Comparison of ENCODE assay signal across 22 cellular contexts in the genomic region with DNA sequence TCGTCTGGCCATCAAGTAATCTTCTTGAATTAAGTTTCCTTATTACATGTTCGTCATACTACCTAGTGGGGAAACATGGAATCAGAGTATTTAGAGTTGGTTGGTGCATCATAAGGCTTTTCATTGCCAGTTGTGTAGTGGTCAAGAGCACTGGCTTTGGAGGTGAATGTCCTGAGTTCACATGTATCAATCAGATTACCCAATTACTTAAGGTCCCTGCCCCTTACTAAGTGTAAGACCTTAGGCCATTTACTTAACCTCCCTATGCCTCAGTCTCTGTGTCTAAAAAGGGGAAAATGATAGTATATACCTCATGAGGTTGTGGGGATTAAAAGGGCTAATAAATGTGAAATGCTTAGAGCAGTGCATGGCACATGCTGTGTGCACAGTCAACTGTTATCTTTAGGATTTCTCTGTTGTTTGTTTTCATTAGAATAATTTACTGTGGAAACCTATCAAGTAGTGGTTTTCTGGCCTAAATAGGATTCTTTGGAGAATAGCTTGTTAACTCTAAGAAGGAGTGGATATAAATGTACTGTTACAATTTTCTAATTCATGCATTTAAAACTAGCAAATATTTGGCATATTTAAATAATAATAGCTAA. TPM values are rescaled to one million over a fixed set of nuclear protein-coding genes. Genes with fewer than 3 reads are reported as not detected.
"Had no signal": no experiment of that assay in that cellular context is flagged by ENCODE, and none has a peak within 500 bp of the region (broad histone marks: within the 10 kb centered on the region; RNA-seq: fewer than 3 reads in every experiment).

No MANE protein-coding gene starts in this region.

- H3K79me2 ChIP-seq: parathyroid adenoma had no signal

- ATAC-seq: activated CD4-positive, alpha-beta T cell treated with anti-CD3 and anti-CD28 coated beads for 36 hours; esophagus mucosa; gastroesophageal sphincter; heart right ventricle; mucosa of descending colon; naive thymus-derived CD4-positive, alpha-beta T cell; right lobe of liver; stimulated activated effector memory CD8-positive, alpha-beta T cell treated with anti-CD3 and anti-CD28 coated beads, Interleukin-12 subunit alpha, Interleukin-12 subunit beta, amount 100 ng/mL, for 72 hours had no signal

- H3K27ac ChIP-seq: neutrophil, parathyroid adenoma, right lobe of liver, testis, upper lobe of left lung had no signal

- H3K9me3 ChIP-seq: gastroesophageal sphincter, heart right ventricle, left ventricle myocardium inferior, mucosa of descending colon, neutrophil, right lobe of liver, testis, upper lobe of left lung had no signal

- DNase-seq: activated CD4-positive, alpha-beta T cell treated with anti-CD3 and anti-CD28 coated beads for 36 hours; activated CD4-positive, alpha-beta T cell treated with anti-CD3 and anti-CD28 coated beads, Interleukin-2, amount 50 U/mL, for 48 hours; activated naive CD4-positive, alpha-beta T cell treated with Interleukin-2 at 50 U/mL for 16 hours; aorta; effector CD4-positive, alpha-beta T cell; heart right ventricle; immature natural killer cell; kidney glomerular epithelial cell; left ventricle myocardium inferior; mucosa of descending colon; naive thymus-derived CD4-positive, alpha-beta T cell; right lobe of liver; stimulated activated CD4-positive, alpha-beta T cell treated with anti-CD3 and anti-CD28 coated beads, Interleukin-4, amount 100 ng/mL, for 24 hours; testis; upper lobe of left lung had no signal

- H3K27ac Mint-ChIP-seq: activated CD4-positive, alpha-beta T cell treated with anti-CD3 and anti-CD28 coated beads for 36 hours; activated T-helper 1 cell treated with anti-CD3 and anti-CD28 coated beads, Interleukin-12 subunit alpha, Interleukin-12 subunit beta, Interleukin-2, Interleukin-4 antibody, amounts not matched to agents 30 ng/mL and 10 ng/mL and 1 ng/mL, durations not matched to agents 14 hours and 24 hours and 36 hours; immature natural killer cell; naive thymus-derived CD4-positive, alpha-beta T cell; stimulated activated effector memory CD8-positive, alpha-beta T cell treated with anti-CD3 and anti-CD28 coated beads, Interleukin-12 subunit alpha, Interleukin-12 subunit beta, amount 100 ng/mL, for 72 hours; T-helper 2 cell treated with Interferon-gamma antibody and Interleukin-4, amounts not matched to agents 5 μg/mL and 100 μg/mL, for 36 hours had no signal

- H3K27me3 ChIP-seq: gastroesophageal sphincter, heart right ventricle, neutrophil, right lobe of liver, upper lobe of left lung had no signal

- H3K4me3 Mint-ChIP-seq: activated CD4-positive, alpha-beta T cell treated with anti-CD3 and anti-CD28 coated beads for 36 hours; activated T-helper 1 cell treated with anti-CD3 and anti-CD28 coated beads, Interleukin-12 subunit alpha, Interleukin-12 subunit beta, Interleukin-2, Interleukin-4 antibody, amounts not matched to agents 30 ng/mL and 10 ng/mL and 1 ng/mL, durations not matched to agents 14 hours and 24 hours and 36 hours; immature natural killer cell; naive thymus-derived CD4-positive, alpha-beta T cell; stimulated activated effector memory CD8-positive, alpha-beta T cell treated with anti-CD3 and anti-CD28 coated beads, Interleukin-12 subunit alpha, Interleukin-12 subunit beta, amount 100 ng/mL, for 72 hours; T-helper 2 cell treated with Interferon-gamma antibody and Interleukin-4, amounts not matched to agents 5 μg/mL and 100 μg/mL, for 36 hours had no signal

- H3K4me3 ChIP-seq: gastroesophageal sphincter, heart right ventricle, left ventricle myocardium inferior, mucosa of descending colon, right lobe of liver, testis, upper lobe of left lung had no signal

- H3K4me1 Mint-ChIP-seq: stimulated activated effector memory CD8-positive, alpha-beta T cell treated with anti-CD3 and anti-CD28 coated beads, Interleukin-12 subunit alpha, Interleukin-12 subunit beta, amount 100 ng/mL, for 72 hours had no signal

- H3K36me3 ChIP-seq: left ventricle myocardium inferior, neutrophil, right lobe of liver, upper lobe of left lung had no signal

- H3K9ac ChIP-seq: parathyroid adenoma had no signal

- H3K9me3 Mint-ChIP-seq: activated T-helper 1 cell treated with anti-CD3 and anti-CD28 coated beads, Interleukin-12 subunit alpha, Interleukin-12 subunit beta, Interleukin-2, Interleukin-4 antibody, amounts not matched to agents 30 ng/mL and 10 ng/mL and 1 ng/mL, durations not matched to agents 14 hours and 24 hours and 36 hours; immature natural killer cell; stimulated activated effector memory CD8-positive, alpha-beta T cell treated with anti-CD3 and anti-CD28 coated beads, Interleukin-12 subunit alpha, Interleukin-12 subunit beta, amount 100 ng/mL, for 72 hours; T-helper 2 cell treated with Interferon-gamma antibody and Interleukin-4, amounts not matched to agents 5 μg/mL and 100 μg/mL, for 36 hours had no signal

- H3K36me3 Mint-ChIP-seq: immature natural killer cell; naive thymus-derived CD4-positive, alpha-beta T cell; stimulated activated effector memory CD8-positive, alpha-beta T cell treated with anti-CD3 and anti-CD28 coated beads, Interleukin-12 subunit alpha, Interleukin-12 subunit beta, amount 100 ng/mL, for 72 hours had no signal

- H2AFZ ChIP-seq: parathyroid adenoma had no signal

- H3K4me1 ChIP-seq: parathyroid adenoma, right lobe of liver had no signal

RNA-seq across cellular contexts. Expression of gene MSRB3, which starts 27.0 kb away (rescaled TPM):
- total RNA-seq: activated T-helper 1 cell treated with anti-CD3 and anti-CD28 coated beads, Interleukin-12 subunit alpha, Interleukin-12 subunit beta, Interleukin-2, Interleukin-4 antibody, amounts not matched to agents 30 ng/mL and 10 ng/mL and 1 ng/mL, durations not matched to agents 14 hours and 24 hours and 36 hours had no signal
- polyA plus RNA-seq: naive thymus-derived CD4-positive, alpha-beta T cell had no signal
